8 cellular contexts compared by ENCODE assay signal in the genomic region with DNA sequence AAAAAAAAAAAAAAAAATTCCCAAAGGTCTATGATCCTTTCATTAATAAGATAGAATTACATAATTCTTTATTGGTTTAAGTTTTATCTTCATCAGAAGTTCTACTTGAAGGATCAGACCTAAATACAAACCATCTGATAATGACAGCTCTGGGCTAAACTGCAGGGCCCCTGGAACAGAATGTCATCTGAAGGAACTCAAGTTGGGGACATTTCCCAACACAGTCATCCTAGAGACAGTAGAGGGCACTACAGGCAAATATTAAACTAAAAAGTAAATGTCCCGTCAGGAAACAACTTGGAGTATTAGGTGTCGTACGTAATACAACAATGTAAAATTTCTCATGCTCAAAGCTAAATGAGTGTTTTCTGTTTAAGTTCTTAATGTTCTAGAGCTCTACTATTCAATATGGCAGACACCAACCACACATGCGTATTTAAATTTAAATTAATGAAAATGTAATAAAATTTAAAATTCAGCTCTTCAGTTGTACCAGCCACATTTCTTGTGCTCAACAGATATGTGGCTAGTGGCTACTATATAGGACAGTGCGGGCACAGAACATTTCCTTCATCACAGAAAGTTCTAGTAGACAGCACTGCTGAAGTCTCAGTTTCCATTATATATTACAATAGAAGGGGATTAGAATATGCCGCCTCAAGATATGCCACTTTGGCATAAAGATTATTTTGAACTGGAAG. TPM values are rescaled to one million over a fixed set of nuclear protein-coding genes. Genes with fewer than 3 reads are reported as not detected.
DNase-seq lines count a peak whose midpoint lies in the region; ATAC-seq, FAIRE-seq and TF ChIP-seq lines count a peak whose summit lies in the region.

No MANE protein-coding gene starts in this region.

- H3K4me1 Mint-ChIP-seq in activated T-cell treated with anti-CD3 and anti-CD28 coated beads, Interleukin-2, amount 50 U/mL, for 72 hours (ENCODE audit: low read depth): no peaks in the 10 kb centered on the region
- no peaks in the 10 kb centered on the region for H3K4me1 Mint-ChIP-seq in endothelial cell (ENCODE audit: unreplicated experiment)
- no peaks in the 10 kb centered on the region for H3K4me1 Mint-ChIP-seq in activated T-helper 1 cell treated with anti-CD3 and anti-CD28 coated beads, Interleukin-12 subunit alpha, Interleukin-12 subunit beta, Interleukin-2, Interleukin-4 antibody, amounts not matched to agents 30 ng/mL and 10 ng/mL and 1 ng/mL, durations not matched to agents 14 hours and 24 hours and 36 hours (ENCODE audit: low read depth)

- peaks cover 5% of the 10 kb centered on the region for H3K27me3 Mint-ChIP-seq in activated T-cell treated with anti-CD3 and anti-CD28 coated beads, Interleukin-2, amount 50 U/mL, for 72 hours (ENCODE audit: low read depth)
- peaks cover 1% of the 10 kb centered on the region for H3K27me3 Mint-ChIP-seq in endothelial cell (ENCODE audit: unreplicated experiment)
- H3K27me3 Mint-ChIP-seq in activated T-helper 1 cell treated with anti-CD3 and anti-CD28 coated beads, Interleukin-12 subunit alpha, Interleukin-12 subunit beta, Interleukin-2, Interleukin-4 antibody, amounts not matched to agents 30 ng/mL and 10 ng/mL and 1 ng/mL, durations not matched to agents 14 hours and 24 hours and 36 hours (ENCODE audit: insufficient read depth): peaks cover 12% of the 10 kb centered on the region

- no peaks in the 10 kb centered on the region for H3K36me3 ChIP-seq in mucosa of descending colon (ENCODE audit: low read depth)

- no peaks in the 10 kb centered on the region for H3K4me1 ChIP-seq in mucosa of descending colon (ENCODE audit: low read depth)

- no peak overlapping the region for H3K27ac Mint-ChIP-seq in activated T-cell treated with anti-CD3 and anti-CD28 coated beads, Interleukin-2, amount 50 U/mL, for 72 hours
- no peak overlapping the region for H3K27ac Mint-ChIP-seq in endothelial cell (ENCODE audit: unreplicated experiment)
- H3K27ac Mint-ChIP-seq in activated T-helper 1 cell treated with anti-CD3 and anti-CD28 coated beads, Interleukin-12 subunit alpha, Interleukin-12 subunit beta, Interleukin-2, Interleukin-4 antibody, amounts not matched to agents 30 ng/mL and 10 ng/mL and 1 ng/mL, durations not matched to agents 14 hours and 24 hours and 36 hours: no peak overlapping the region

- H3K36me3 Mint-ChIP-seq in activated T-cell treated with anti-CD3 and anti-CD28 coated beads, Interleukin-2, amount 50 U/mL, for 72 hours (ENCODE audit: insufficient read depth in 2 of 2): no peaks in the 10 kb centered on the region
- H3K36me3 Mint-ChIP-seq in endothelial cell (ENCODE audit: low read depth, unreplicated experiment): no peaks in the 10 kb centered on the region
- no peaks in the 10 kb centered on the region for H3K36me3 Mint-ChIP-seq in activated T-helper 1 cell treated with anti-CD3 and anti-CD28 coated beads, Interleukin-12 subunit alpha, Interleukin-12 subunit beta, Interleukin-2, Interleukin-4 antibody, amounts not matched to agents 30 ng/mL and 10 ng/mL and 1 ng/mL, durations not matched to agents 14 hours and 24 hours and 36 hours (ENCODE audit: low read depth)

- TF ChIP-seq CTCF in endothelial cell (IDR thresholded peaks at IDR 0.05; ENCODE audit: unreplicated experiment) (peak; percentile 38), mucosa of descending colon (IDR thresholded peaks at IDR 0.05) (no peak)

- ATAC-seq in activated T-cell treated with anti-CD3 and anti-CD28 coated beads, Interleukin-2, amount 50 U/mL, for 72 hours (replicated peaks in 1 of 2): peak; percentile 54 to 71
- peak; percentile 76 for ATAC-seq in GM21381 (IDR thresholded peaks at IDR 0.05; ENCODE audit: unreplicated experiment)
- peak; percentile 86 for ATAC-seq in mucosa of descending colon

- H3K4me3 ChIP-seq in mucosa of descending colon: no peak overlapping the region

- H3K9me3 Mint-ChIP-seq in activated T-cell treated with anti-CD3 and anti-CD28 coated beads, Interleukin-2, amount 50 U/mL, for 72 hours: no peaks in the 10 kb centered on the region
- H3K9me3 Mint-ChIP-seq in endothelial cell (ENCODE audit: unreplicated experiment): no peaks in the 10 kb centered on the region
- no peaks in the 10 kb centered on the region for H3K9me3 Mint-ChIP-seq in activated T-helper 1 cell treated with anti-CD3 and anti-CD28 coated beads, Interleukin-12 subunit alpha, Interleukin-12 subunit beta, Interleukin-2, Interleukin-4 antibody, amounts not matched to agents 30 ng/mL and 10 ng/mL and 1 ng/mL, durations not matched to agents 14 hours and 24 hours and 36 hours

- peak in 1 of 2 donors; percentile 13 for DNase-seq in activated T-cell treated with anti-CD3 and anti-CD28 coated beads, Interleukin-2, amount 50 U/mL, for 72 hours
- DNase-seq in activated T-cell treated with anti-CD3 and anti-CD28 coated beads, Interleukin-2, amount 50 U/mL, for 1 hour: no peak
- DNase-seq in HTR-8/SVneo (ENCODE audit: insufficient read length, low spot score) (peak; percentile 48), RPMI7951 (ENCODE audit: low read depth) (peak; percentile 62), endothelial cell (ENCODE audit: low spot score) (no peak), mucosa of descending colon (peak in 1 of 3 donors; percentile 47)
- no peak for DNase-seq in activated T-helper 1 cell treated with anti-CD3 and anti-CD28 coated beads, Interleukin-12 subunit alpha, Interleukin-12 subunit beta, Interleukin-2, Interleukin-4 antibody, amounts not matched to agents 30 ng/mL and 10 ng/mL and 1 ng/mL, durations not matched to agents 14 hours and 24 hours and 36 hours (ENCODE audit: low spot score)

- no peak for FAIRE-seq in HTR-8/SVneo (lab: Jason Lieb, UNC)

- intact Hi-C loops in mucosa of descending colon (cut with DNase I, micrococcal nuclease): loop anchor here (10.0 kb wide), 2 partner anchors 61 to 221 kb away; no protein-coding TSS in a partner anchor
- intact Hi-C loops in activated T-helper 1 cell treated with anti-CD3 and anti-CD28 coated beads, Interleukin-12 subunit alpha, Interleukin-12 subunit beta, Interleukin-2, Interleukin-4 antibody, amounts not matched to agents 30 ng/mL and 10 ng/mL and 1 ng/mL, durations not matched to agents 14 hours and 24 hours and 36 hours (cut with micrococcal nuclease): loop anchor here (1.0 kb wide), 2 partner anchors 226 to 371 kb away; no protein-coding TSS in a partner anchor

- H3K9me3 ChIP-seq in mucosa of descending colon: no peaks in the 10 kb centered on the region

- no peak overlapping the region for H3K4me3 Mint-ChIP-seq in activated T-cell treated with anti-CD3 and anti-CD28 coated beads, Interleukin-2, amount 50 U/mL, for 72 hours
- H3K4me3 Mint-ChIP-seq in endothelial cell (ENCODE audit: unreplicated experiment): no peak overlapping the region
- no peak overlapping the region for H3K4me3 Mint-ChIP-seq in activated T-helper 1 cell treated with anti-CD3 and anti-CD28 coated beads, Interleukin-12 subunit alpha, Interleukin-12 subunit beta, Interleukin-2, Interleukin-4 antibody, amounts not matched to agents 30 ng/mL and 10 ng/mL and 1 ng/mL, durations not matched to agents 14 hours and 24 hours and 36 hours

RNA-seq across cellular contexts. Expression of a gene that starts 21.8 kb away (rescaled TPM):
- 10 to 100 TPM; 27.4 to 29.4 TPM for total RNA-seq in activated T-cell treated with anti-CD3 and anti-CD28 coated beads, Interleukin-2, amount 50 U/mL, for 72 hours
- 12.0 and 14.0 TPM in 2 replicates for total RNA-seq in RPMI7951 (2014; rRNA removed; shearing (Covaris generic))
- total RNA-seq in endothelial cell (ENCODE audit: unreplicated experiment) (28.7 TPM), mucosa of descending colon (10 to 100 TPM; 32.8 to 49.6 (median 38.8) TPM)
- total RNA-seq in activated T-helper 1 cell treated with anti-CD3 and anti-CD28 coated beads, Interleukin-12 subunit alpha, Interleukin-12 subunit beta, Interleukin-2, Interleukin-4 antibody, amounts not matched to agents 30 ng/mL and 10 ng/mL and 1 ng/mL, durations not matched to agents 14 hours and 24 hours and 36 hours: 22.0 and 22.2 TPM in 2 replicates

RNA-seq across cellular contexts. Expression of a gene that starts 32.1 kb away (rescaled TPM):
- total RNA-seq in activated T-cell treated with anti-CD3 and anti-CD28 coated beads, Interleukin-2, amount 50 U/mL, for 72 hours: 1 to 10 TPM; 1.8 to 3.0 TPM
- 16.6 and 21.8 TPM in 2 replicates for total RNA-seq in RPMI7951 (2014; rRNA removed; shearing (Covaris generic))
- total RNA-seq in endothelial cell (ENCODE audit: unreplicated experiment) (1.5 TPM), mucosa of descending colon (10 to 100 TPM; 24.4 to 45.2 (median 33.7) TPM)
- total RNA-seq in activated T-helper 1 cell treated with anti-CD3 and anti-CD28 coated beads, Interleukin-12 subunit alpha, Interleukin-12 subunit beta, Interleukin-2, Interleukin-4 antibody, amounts not matched to agents 30 ng/mL and 10 ng/mL and 1 ng/mL, durations not matched to agents 14 hours and 24 hours and 36 hours: 1.1 and 1.5 TPM in 2 replicates

Comparison
In these comparisons a context has a peak if more than half of its experiments do, and no peak if none do; other contexts are left out.
1. DNase-seq: peak in HTR-8/SVneo (single experiment) and RPMI7951 (single experiment); none in activated T-cell treated with anti-CD3 and anti-CD28 coated beads, Interleukin-2, amount 50 U/mL, for 1 hour (single experiment), endothelial cell (single experiment) and activated T-helper 1 cell treated with anti-CD3 and anti-CD28 coated beads, Interleukin-12 subunit alpha, Interleukin-12 subunit beta, Interleukin-2, Interleukin-4 antibody, amounts not matched to agents 30 ng/mL and 10 ng/mL and 1 ng/mL, durations not matched to agents 14 hours and 24 hours and 36 hours (single experiment).
2. Peak in every context shown above with its lines, with median percentiles within 50 percentile points of each other: ATAC-seq.